In genomic region chr9:20640331-20641187, GRCh38 we compare ENCODE assay signal across 8 cellular contexts. TPM values are rescaled to one million over a fixed set of nuclear protein-coding genes. Genes with fewer than 3 reads are reported as not detected.
DNase-seq lines count a peak whose midpoint lies in the region; ATAC-seq and TF ChIP-seq lines count a peak whose summit lies in the region.

No MANE protein-coding gene starts in this region.

- H3K4me3 ChIP-seq in GM12864 (ENCODE audit: low read depth, low read length) (no peak overlapping the region), Karpas-422 (ENCODE audit: low read length) (no peak overlapping the region), sigmoid colon (no peak overlapping the region)

- no peaks in the 10 kb centered on the region for H3K27me3 ChIP-seq in Karpas-422 (ENCODE audit: low read length)
- H3K27me3 ChIP-seq in sigmoid colon, result no peaks in the 10 kb centered on the region

- H3K4me2 ChIP-seq in Karpas-422 (ENCODE audit: low read depth, low read length, poor library complexity, severe bottlenecking), result peak overlapping the region; percentile 13

- no peak overlapping the region for H3K27ac ChIP-seq in Karpas-422 (ENCODE audit: low read length)
- no peak overlapping the region for H3K27ac ChIP-seq in sigmoid colon

- intact Hi-C loops in sigmoid colon (cut with DNase I), result no loop called here

- H3K36me3 ChIP-seq in Karpas-422 (ENCODE audit: insufficient read depth, low read length), result no peaks in the 10 kb centered on the region
- no peaks in the 10 kb centered on the region for H3K36me3 ChIP-seq in sigmoid colon

- WGBS in sigmoid colon, 2 donors, result 38 to 50% methylated on average over 7 of the region's 7 CpGs

- TF ChIP-seq EP300 in sigmoid colon (IDR thresholded peaks at IDR 0.05), result no peak

- no peaks in the 10 kb centered on the region for H3K79me2 ChIP-seq in Karpas-422 (ENCODE audit: low read length)

- DNase-seq in GM12864 (ENCODE audit: low read depth), result peak; percentile 70
- DNase-seq in Karpas-422, result peak; percentile 71
- peak; percentile 59 for DNase-seq in activated CD4-positive, CD25-positive, alpha-beta regulatory T cell treated with anti-CD3 and anti-CD28 coated beads, Interleukin-2, amount 50 U/mL, for 72 hours
- peak; percentile 92 for DNase-seq in cerebellar cortex (ENCODE audit: low spot score)
- DNase-seq in sigmoid colon, result peak; percentile 68
- no peak for DNase-seq in NCI-H1930 (lab: John Stamatoyannopoulos, UW)
- DNase-seq in UCSD-AML1 (lab: John Stamatoyannopoulos, UW; ENCODE audit: unreplicated experiment), result no peak

- H4K20me1 ChIP-seq in Karpas-422 (ENCODE audit: insufficient read depth, low read depth, low read length), result no peaks in the 10 kb centered on the region

- ATAC-seq in GM21786 (IDR thresholded peaks at IDR 0.05; ENCODE audit: unreplicated experiment), result peak; percentile 89

- peaks cover 8% of the 10 kb centered on the region for H3K4me1 ChIP-seq in Karpas-422 (ENCODE audit: low read length)
- no peaks in the 10 kb centered on the region for H3K4me1 ChIP-seq in sigmoid colon

- no peaks in the 10 kb centered on the region for H3K9me2 ChIP-seq in Karpas-422 (replicated peaks; ENCODE audit: insufficient read depth, low read length)

- TF ChIP-seq POLR2A in sigmoid colon (IDR thresholded peaks at IDR 0.05), result no peak

- H3K9me3 ChIP-seq in Karpas-422 (ENCODE audit: low read length) (no peaks in the 10 kb centered on the region), sigmoid colon (no peaks in the 10 kb centered on the region)

- H2AFZ ChIP-seq in Karpas-422 (ENCODE audit: low read length), result no peak overlapping the region

- H3K9ac ChIP-seq in Karpas-422 (ENCODE audit: low read length), result no peak overlapping the region

- TF ChIP-seq CTCF in GM12864 (IDR thresholded peaks at IDR 0.05; ENCODE audit: low read depth, low read length, missing control alignments) (no peak), sigmoid colon (IDR thresholded peaks at IDR 0.05) (no peak)

RNA-seq across cellular contexts. Expression of gene MLLT3, which starts 18.3 kb away (rescaled TPM):
- 4.0 and 5.8 TPM in 2 replicates for total RNA-seq in Karpas-422 (2014; rRNA removed; shearing (Covaris generic); ENCODE audit: low replicate concordance)
- 10 to 100 TPM; 19.0 to 27.1 (median 24.2) TPM for total RNA-seq in sigmoid colon
- polyA plus RNA-seq in sigmoid colon, result 100 to 1,000 TPM in 2 of 3 donors, 10 to 100 TPM in 1; 24.6 to 132 (median 111) TPM

RNA-seq across cellular contexts. Expression of gene FOCAD, which starts 43.5 kb away (rescaled TPM):
- 9.3 and 34.9 TPM in 2 replicates for total RNA-seq in Karpas-422 (2014; rRNA removed; shearing (Covaris generic); ENCODE audit: low replicate concordance)
- total RNA-seq in sigmoid colon, result 10 to 100 TPM; 25.5 to 51.5 (median 34.0) TPM
- polyA plus RNA-seq in sigmoid colon, result 10 to 100 TPM in 2 of 3 donors, 1 to 10 TPM in 1; 7.4 to 10.8 (median 10.2) TPM

Comparison
In these comparisons a context has a peak if more than half of its experiments do, and no peak if none do; other contexts are left out.
1. DNase-seq: peak in GM12864 (single experiment), Karpas-422 (single experiment), activated CD4-positive, CD25-positive, alpha-beta regulatory T cell treated with anti-CD3 and anti-CD28 coated beads, Interleukin-2, amount 50 U/mL, for 72 hours (single experiment), cerebellar cortex (single experiment) and sigmoid colon (single experiment); none in NCI-H1930 (0 of 2) and UCSD-AML1 (single experiment).